8 cellular contexts compared by ENCODE assay signal in genomic region chr17:77087650-77088454, GRCh38. TPM values are rescaled to one million over a fixed set of nuclear protein-coding genes. Genes with fewer than 3 reads are reported as not detected.
DNase-seq lines count a peak whose midpoint lies in the region; ATAC-seq and TF ChIP-seq lines count a peak whose summit lies in the region.

No MANE protein-coding gene starts in this region.

- TF ChIP-seq CTCF in DND-41 (IDR thresholded peaks at IDR 0.05; ENCODE audit: borderline replicate concordance, extremely low read depth, low read length, poor library complexity, severe bottlenecking) (no peak), Panc1 (IDR thresholded peaks at IDR 0.05) (no peak), progenitor cell of endocrine pancreas (IDR thresholded peaks at IDR 0.05; ENCODE audit: unreplicated experiment) (no peak)

- peaks cover 21% of the 10 kb centered on the region for H3K4me1 Mint-ChIP-seq in progenitor cell of endocrine pancreas (ENCODE audit: low read depth)

- peak overlapping the region; percentile 76 for H2AFZ ChIP-seq in DND-41 (ENCODE audit: low read depth, low read length)

- CTCF ChIA-PET in Panc1 (lab: Charles Lee) = interaction anchor here (0.6 to 1.2 kb wide), 4 partner anchors 8 to 227 kb away, joined by 3 to 7 read pairs (median 4); no protein-coding TSS in a partner anchor

- peaks cover 3% of the 10 kb centered on the region; the same call in 1 of the 2 replicates for H4K20me1 ChIP-seq in DND-41 (ENCODE audit: insufficient read depth, low read length)

- H3K27ac Mint-ChIP-seq in progenitor cell of endocrine pancreas = peak overlapping the region; percentile 96

- peak overlapping the region; percentile 89 for H3K9ac ChIP-seq in DND-41 (ENCODE audit: low read depth, low read length)

- H3K36me3 ChIP-seq in DND-41 (ENCODE audit: insufficient read depth, low read length) (peaks cover 38% of the 10 kb centered on the region), Panc1 (ENCODE audit: control insufficient read depth, insufficient read depth, low read length) (peaks cover 9% of the 10 kb centered on the region)

- H3K27me3 Mint-ChIP-seq in progenitor cell of endocrine pancreas = peaks cover 5% of the 10 kb centered on the region

- H3K4me1 ChIP-seq in DND-41 (ENCODE audit: insufficient read depth, low read length) (peaks cover 69% of the 10 kb centered on the region), Panc1 (ENCODE audit: control insufficient read depth, insufficient read depth, low read length) (peaks cover 26% of the 10 kb centered on the region)

- peaks cover 40% of the 10 kb centered on the region for H3K79me2 ChIP-seq in DND-41 (ENCODE audit: insufficient read depth, low read length)

- ATAC-seq in DND-41 (ENCODE audit: insufficient read depth, low read depth) = peak; percentile 1; the same call in 1 of the 3 replicates
- ATAC-seq in Panc1 = no peak; the same call in 1 of the 2 replicates
- ATAC-seq in HG02642 (IDR thresholded peaks at IDR 0.05; ENCODE audit: poor library complexity, unreplicated experiment) = no peak
- no peak for ATAC-seq in GM21786 (IDR thresholded peaks at IDR 0.05; ENCODE audit: unreplicated experiment)

- peak overlapping the region; percentile 84 for H3K27ac ChIP-seq in DND-41 (ENCODE audit: low read length)
- H3K27ac ChIP-seq in Panc1 (ENCODE audit: low read length) = peak overlapping the region; percentile 97
- H3K27ac ChIP-seq in epithelial cell of prostate = peak overlapping the region; percentile 67

- H3K4me2 ChIP-seq in DND-41 (ENCODE audit: insufficient read depth, low read length) = peak overlapping the region; percentile 86

- H3K36me3 Mint-ChIP-seq in progenitor cell of endocrine pancreas (ENCODE audit: insufficient read depth) = peaks cover 12% of the 10 kb centered on the region

- no peaks in the 10 kb centered on the region for H3K9me3 Mint-ChIP-seq in progenitor cell of endocrine pancreas (ENCODE audit: low read depth)

- H3K4me3 ChIP-seq in DND-41 (ENCODE audit: low read depth in 1 of 2, low read length in 2 of 2) = peak overlapping the region; percentile 71 to 79; a peak in 3 of 4 replicates
- H3K4me3 ChIP-seq in Panc1 (ENCODE audit: low read depth in 2 of 2, low read length in 2 of 2) = peak overlapping the region; percentile 86 to 93

- intact Hi-C loops in Panc1 (cut with micrococcal nuclease; ENCODE audit: unreplicated experiment) = no loop called here

- DNase-seq in DND-41 = no peak
- DNase-seq in Panc1 (ENCODE audit: low read depth, low spot score) = no peak
- DNase-seq in epithelial cell of prostate (ENCODE audit: low read depth, low spot score) = no peak
- no peak for DNase-seq in progenitor cell of endocrine pancreas (ENCODE audit: low spot score, unreplicated experiment)
- no peak for DNase-seq in stimulated activated CD4-positive, alpha-beta T cell treated with anti-CD3 and anti-CD28 coated beads, Interleukin-4, amount 100 ng/mL, for 4 hours
- no peak for DNase-seq in activated CD4-positive, CD25-positive, alpha-beta regulatory T cell treated with anti-CD3 and anti-CD28 coated beads, Interleukin-2, amount 50 U/mL, for 72 hours

- no TSS peak for BruUV-seq in Panc1 (replicated peaks; lab: Mats Ljungman, UMichigan)

- POLR2A ChIA-PET in Panc1 (lab: Charles Lee) = interaction anchor here (0.6 to 1.3 kb wide), 3 partner anchors 34 to 116 kb away, joined by 3 to 5 read pairs (median 4); partner anchors contain the start of gene SEC14L1

- in situ Hi-C loops in Panc1 (cut with HindIII; ENCODE audit: low pct_unique_long_range_greater_than_20kb, low sequenced_read_pairs) = no loop called here

- H3K9me3 ChIP-seq in DND-41 (ENCODE audit: insufficient read depth, low read length, severe bottlenecking) (no peaks in the 10 kb centered on the region), Panc1 (ENCODE audit: control insufficient read depth, insufficient read depth, low read depth, low read length) (no peaks in the 10 kb centered on the region)

- peak overlapping the region; percentile 93 for H3K4me3 Mint-ChIP-seq in progenitor cell of endocrine pancreas (ENCODE audit: low read depth)

- H3K27me3 ChIP-seq in DND-41 (ENCODE audit: insufficient read depth, low read length, poor library complexity) (no peaks in the 10 kb centered on the region), Panc1 (ENCODE audit: control insufficient read depth, insufficient read depth, low read length) (no peaks in the 10 kb centered on the region)

RNA-seq across cellular contexts. Expression of gene SEC14L1, which starts 52.9 kb away (rescaled TPM):
- total RNA-seq in Panc1 (2021; ENCODE audit: unreplicated experiment) = 279 TPM
- polyA plus RNA-seq in Panc1 (2012; ENCODE audit: insufficient read length) = 156 TPM
- 90.8 and 98.3 TPM in 2 replicates for total RNA-seq in progenitor cell of endocrine pancreas
